1 cellular context compared by ENCODE assay signal in genomic region chr9:129550199-129550839, GRCh38.
TF ChIP-seq lines count a peak whose summit lies in the region.

No MANE protein-coding gene starts in this region.

TF ChIP-seq in IMR-90, 13 proteins besides CTCF, POLR2A, EP300 and RAD21 (continued from another document):
- TF ChIP-seq FOS (IDR thresholded peaks at IDR 0.05; ENCODE audit: low read depth, low read length), result no peak
- TF ChIP-seq BHLHE40 (IDR thresholded peaks at IDR 0.05; ENCODE audit: low read depth, low read length), result no peak
- TF ChIP-seq NFE2L2 (IDR thresholded peaks at IDR 0.05; ENCODE audit: low read depth, low read length), result no peak
- TF ChIP-seq MXI1 (IDR thresholded peaks at IDR 0.05; ENCODE audit: borderline replicate concordance, low read depth, low read length), result peak; percentile 35; the same call in 1 of the 2 replicates
- no peak for TF ChIP-seq CHD1 (IDR thresholded peaks at IDR 0.05; ENCODE audit: low read depth, low read length)
- TF ChIP-seq RCOR1 (IDR thresholded peaks at IDR 0.05; ENCODE audit: insufficient replicate concordance, low read length), result no peak
- TF ChIP-seq SMC3 (IDR thresholded peaks at IDR 0.05; ENCODE audit: low read depth, low read length), result 0 out of 2 replicates have a peak, but pooled peaks have one; percentile 7
- peak; percentile 53; the same call in 1 of the 2 replicates for TF ChIP-seq MAZ (IDR thresholded peaks at IDR 0.05; ENCODE audit: borderline replicate concordance, low read depth, low read length)
- TF ChIP-seq CEBPB (IDR thresholded peaks at IDR 0.05; ENCODE audit: low read depth, low read length), result no peak
